In the genomic region with DNA sequence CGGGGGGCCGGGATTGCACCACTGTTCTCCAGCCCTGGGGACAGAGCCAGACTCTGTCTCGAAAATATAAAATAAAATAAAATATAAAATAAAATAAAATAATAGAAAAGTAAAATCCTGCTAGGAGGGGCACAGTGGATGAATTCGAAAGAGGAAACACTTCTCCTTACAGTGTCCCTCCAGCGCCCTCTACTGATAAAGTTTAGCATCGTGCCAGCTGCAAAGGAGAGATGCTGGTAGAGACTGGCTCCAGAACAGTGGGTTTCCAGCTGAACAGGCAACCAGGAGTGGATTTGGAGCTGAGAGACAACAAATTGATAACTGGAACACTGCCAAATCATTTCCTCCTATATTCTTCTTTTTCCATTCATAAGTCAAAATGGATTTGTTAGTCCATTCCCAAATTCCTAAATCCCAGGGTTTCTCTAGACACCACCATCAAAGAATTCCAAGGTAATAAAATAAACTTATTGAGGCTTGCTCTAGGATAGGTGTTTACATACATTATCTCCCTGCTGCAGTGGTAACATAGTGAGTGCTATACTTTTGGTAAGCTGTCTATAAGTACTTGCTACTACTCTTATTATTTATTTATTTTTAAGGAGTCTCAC, we compare ENCODE assay signal across 8 cellular contexts. TPM values are rescaled to one million over a fixed set of nuclear protein-coding genes. Genes with fewer than 3 reads are reported as not detected.
DNase-seq lines count a peak whose midpoint lies in the region; ATAC-seq and TF ChIP-seq lines count a peak whose summit lies in the region.

No MANE protein-coding gene starts in this region.

- no peak for TF ChIP-seq POLR2A in erythroblast (IDR thresholded peaks at IDR 0.05; ENCODE audit: low read length)

- no peaks in the 10 kb centered on the region for H3K9me2 ChIP-seq in OCI-LY1 (ENCODE audit: low read depth, low read length)

- H3K9ac ChIP-seq in OCI-LY1 (ENCODE audit: low read length): no peak overlapping the region

- H3K4me1 ChIP-seq in OCI-LY1 (ENCODE audit: insufficient read depth, low read length, severe bottlenecking): peaks cover 3% of the 10 kb centered on the region

- H3K36me3 Mint-ChIP-seq in CD14-positive monocyte (no peaks in the 10 kb centered on the region), nephron (ENCODE audit: low read depth) (no peaks in the 10 kb centered on the region)

- peak; percentile 57 for DNase-seq in CD14-positive monocyte (ENCODE audit: low spot score)
- peak in 70 of 76 experiments; percentile 7 to 89 (median 66) for DNase-seq in HUDEP-2 (lab: John Stamatoyannopoulos, UW; ENCODE audit: unreplicated experiment in 76 of 76)
- peak; percentile 64 for DNase-seq in activated CD8-positive, alpha-beta memory T cell treated with anti-CD3 and anti-CD28 coated beads, Interleukin-2, amount 50 U/mL, for 4 hours
- DNase-seq in erythroblast (lab: John Stamatoyannopoulos, UW): peak; percentile 75 to 85
- DNase-seq in stimulated activated naive CD8-positive, alpha-beta T cell treated with anti-CD3 and anti-CD28 coated beads, Interleukin-15, Interleukin-2, amounts not matched to agents 100 U/mL and 50 U/mL, for 24 hours: peak; percentile 75

- H3K4me3 Mint-ChIP-seq in CD14-positive monocyte (no peak overlapping the region), nephron (no peak overlapping the region)

- H3F3A ChIP-seq in OCI-LY1 (ENCODE audit: insufficient read depth, low read length): no peaks in the 10 kb centered on the region

- no peaks in the 10 kb centered on the region for H4K20me1 ChIP-seq in OCI-LY1 (ENCODE audit: insufficient read depth, low read length)

- no peaks in the 10 kb centered on the region for H3K9me3 ChIP-seq in OCI-LY1 (ENCODE audit: low read length)

- H3K27me3 ChIP-seq in OCI-LY1 (ENCODE audit: insufficient read depth, low read length): no peaks in the 10 kb centered on the region

- H3K4me2 ChIP-seq in OCI-LY1 (ENCODE audit: low read length): no peak overlapping the region

- H2AFZ ChIP-seq in OCI-LY1 (ENCODE audit: low read length): no peak overlapping the region

- TF ChIP-seq CTCF in CD14-positive monocyte (IDR thresholded peaks at IDR 0.05): peak; percentile 88
- peak; percentile 63 for TF ChIP-seq CTCF in OCI-LY1 (IDR thresholded peaks at IDR 0.05; ENCODE audit: low read length)
- peak; percentile 79 to 93 (median 93) for TF ChIP-seq CTCF in nephron (IDR thresholded peaks at IDR 0.05; ENCODE audit: unreplicated experiment in 3 of 3)

- H3K27me3 Mint-ChIP-seq in CD14-positive monocyte (ENCODE audit: low read depth in 3 of 3) (peaks cover 15 to 25% (median 22%) of the 10 kb centered on the region in 3 donors), nephron (ENCODE audit: low read depth) (no peaks in the 10 kb centered on the region)

- H3K4me1 Mint-ChIP-seq in CD14-positive monocyte: peaks cover 10% of the 10 kb centered on the region
- peaks cover 6% of the 10 kb centered on the region for H3K4me1 Mint-ChIP-seq in nephron

- intact Hi-C loops in CD14-positive monocyte (cut with micrococcal nuclease): no loop called here

- no peaks in the 10 kb centered on the region for H3K36me3 ChIP-seq in OCI-LY1 (ENCODE audit: insufficient read depth, low read length)

- peaks cover 0 to 2% (median 0%) of the 10 kb centered on the region in 7 donors for H3K9me3 Mint-ChIP-seq in CD14-positive monocyte
- H3K9me3 Mint-ChIP-seq in nephron: no peaks in the 10 kb centered on the region

- ATAC-seq in GM19438 (IDR thresholded peaks at IDR 0.05; ENCODE audit: low read depth, unreplicated experiment): peak; percentile 65
- ATAC-seq in stimulated activated naive CD8-positive, alpha-beta T cell treated with anti-CD3 and anti-CD28 coated beads, Interleukin-15, Interleukin-2, amounts not matched to agents 100 U/mL and 50 U/mL, for 24 hours: peak; percentile 57

- H3K27ac Mint-ChIP-seq in CD14-positive monocyte (no peak overlapping the region), nephron (no peak overlapping the region)

- no peak overlapping the region for H3K4me3 ChIP-seq in OCI-LY1 (ENCODE audit: low read depth, low read length, poor library complexity, severe bottlenecking)

- H3K79me2 ChIP-seq in OCI-LY1 (ENCODE audit: insufficient read depth, low read length): no peaks in the 10 kb centered on the region

- H3K27ac ChIP-seq in OCI-LY1 (ENCODE audit: low read depth, low read length, poor library complexity, severe bottlenecking): no peak overlapping the region

RNA-seq across cellular contexts. Expression of a gene that starts 31.7 kb away (rescaled TPM):
- polyA plus RNA-seq in CD14-positive monocyte: 10 to 100 TPM; 35.5 to 35.6 TPM

RNA-seq across cellular contexts. Expression of a gene that starts 32.4 kb away (rescaled TPM):
- polyA plus RNA-seq in CD14-positive monocyte: not detected
